ENCODE assay signal across 8 cellular contexts in genomic region chr1:54488065-54488750, GRCh38. TPM values are rescaled to one million over a fixed set of nuclear protein-coding genes. Genes with fewer than 3 reads are reported as not detected.
DNase-seq lines count a peak whose midpoint lies in the region; ATAC-seq and TF ChIP-seq lines count a peak whose summit lies in the region.

No MANE protein-coding gene starts in this region.

- TF ChIP-seq CTCF in GM13976 (IDR thresholded peaks at IDR 0.05; ENCODE audit: borderline replicate concordance, control extremely low read depth, extremely low read depth, insufficient read depth, missing control alignments) (no peak), liver (IDR thresholded peaks at IDR 0.05; ENCODE audit: low read depth, low read length, missing input control) (no peak)

- H3K36me3 Mint-ChIP-seq in dendritic cell treated with granulocyte-macrophage colony-stimulating factor and Interleukin-4, amounts not matched to agents 40 ng/mL and 50 ng/mL, for 4 days (ENCODE audit: low read depth) = no peaks in the 10 kb centered on the region

- H3K27ac Mint-ChIP-seq in dendritic cell treated with granulocyte-macrophage colony-stimulating factor and Interleukin-4, amounts not matched to agents 40 ng/mL and 50 ng/mL, for 4 days = peak overlapping the region; percentile 90

- H3K27ac ChIP-seq in liver (ENCODE audit: low read depth in 1 of 2, low read length in 2 of 2) = peak overlapping the region; percentile 88 to 97

- no peaks in the 10 kb centered on the region for H3K27me3 ChIP-seq in liver (ENCODE audit: control insufficient read depth in 4 of 4, insufficient read depth in 4 of 4, low read length in 3 of 4)

- peak; percentile 51 for ATAC-seq in HG03342 (IDR thresholded peaks at IDR 0.05; ENCODE audit: unreplicated experiment)
- no peak for ATAC-seq in HG03108 (IDR thresholded peaks at IDR 0.05; ENCODE audit: unreplicated experiment)

- under 1% methylated on average over 62 of the region's 62 CpGs for WGBS in liver

- peak overlapping the region in 1 of 2 donors; percentile 84 for H3K9ac ChIP-seq in liver (ENCODE audit: low read depth in 1 of 2, low read length in 2 of 2)

- peaks cover 58% of the 10 kb centered on the region for H3K4me1 Mint-ChIP-seq in dendritic cell treated with granulocyte-macrophage colony-stimulating factor and Interleukin-4, amounts not matched to agents 40 ng/mL and 50 ng/mL, for 4 days (ENCODE audit: low read depth)

- H3K4me3 ChIP-seq in liver (ENCODE audit: low read depth in 1 of 3, low read length in 3 of 3) = peak overlapping the region; percentile 20 to 80 (median 70)

- in situ Hi-C loops in GM13976 (cut with MboI; ENCODE audit: low sequenced_read_pairs, unreplicated experiment) = loop anchor here (25.0 kb wide), 1 partner anchor 376 kb away; no protein-coding TSS in a partner anchor

- H3K36me3 ChIP-seq in liver (ENCODE audit: control insufficient read depth in 4 of 4, insufficient read depth in 3 of 4, low read depth in 1 of 4, low read length in 3 of 4) = no peaks in the 10 kb centered on the region

- H3K4me1 ChIP-seq in liver (ENCODE audit: control insufficient read depth in 4 of 4, insufficient read depth in 4 of 4, low read length in 3 of 4) = peaks cover 12 to 57% (median 47%) of the 10 kb centered on the region in 4 donors

- TF ChIP-seq RAD21 in liver (IDR thresholded peaks at IDR 0.05) = peak; percentile 7 to 69

- no peaks in the 10 kb centered on the region for H3K9me3 ChIP-seq in liver (ENCODE audit: control insufficient read depth in 4 of 4, low read length in 3 of 4)

- H3K9me3 Mint-ChIP-seq in dendritic cell treated with granulocyte-macrophage colony-stimulating factor and Interleukin-4, amounts not matched to agents 40 ng/mL and 50 ng/mL, for 4 days = no peaks in the 10 kb centered on the region

- intact Hi-C loops in dendritic cell treated with granulocyte-macrophage colony-stimulating factor and Interleukin-4, amounts not matched to agents 40 ng/mL and 50 ng/mL, for 4 days (cut with micrococcal nuclease) = loop anchor here (1.0 to 10.0 kb wide), 4 partner anchors 81 to 417 kb away; no protein-coding TSS in a partner anchor

- DNase-seq in GM13976 (ENCODE audit: low spot score) (peak; percentile 90), NCI-H510A treated with DMSO at 0.1 percent for 48 hours (lab: John Stamatoyannopoulos, UW) (peak; percentile 87)
- peak; percentile 70 for DNase-seq in activated CD4-positive, alpha-beta T cell treated with anti-CD3 and anti-CD28 coated beads, Interleukin-2, amount 50 U/mL, for 1 hour
- DNase-seq in stimulated activated CD4-positive, alpha-beta T cell treated with anti-CD3 and anti-CD28 coated beads, Interleukin-2, amount 100 ng/mL, for 4 hours (ENCODE audit: low read depth) = peak; percentile 62

- H3K27me3 Mint-ChIP-seq in dendritic cell treated with granulocyte-macrophage colony-stimulating factor and Interleukin-4, amounts not matched to agents 40 ng/mL and 50 ng/mL, for 4 days = peaks cover 29% of the 10 kb centered on the region

- H3K4me3 Mint-ChIP-seq in dendritic cell treated with granulocyte-macrophage colony-stimulating factor and Interleukin-4, amounts not matched to agents 40 ng/mL and 50 ng/mL, for 4 days = peak overlapping the region; percentile 81

TF ChIP-seq in liver, 16 proteins besides CTCF, POLR2A, EP300 and RAD21:
- TF ChIP-seq, protein P1, sequence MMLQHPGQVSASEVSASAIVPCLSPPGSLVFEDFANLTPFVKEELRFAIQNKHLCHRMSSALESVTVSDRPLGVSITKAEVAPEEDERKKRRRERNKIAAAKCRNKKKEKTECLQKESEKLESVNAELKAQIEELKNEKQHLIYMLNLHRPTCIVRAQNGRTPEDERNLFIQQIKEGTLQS (IDR thresholded peaks at IDR 0.05) = no peak
- TF ChIP-seq SP1 (IDR thresholded peaks at IDR 0.05) (peak; percentile 39), GABPA (IDR thresholded peaks at IDR 0.05 in 1 of 2, conservative IDR thresholded peaks at IDR 0.05 in 1 of 2) (peak in 1 of 2 donors; percentile 52), HNF4A (conservative IDR thresholded peaks at IDR 0.05) (peak in 1 of 2 donors; percentile 2)

RNA-seq across cellular contexts. Expression of gene ACOT11, which starts 59.8 kb away (rescaled TPM):
- total RNA-seq in liver = 1 to 10 TPM in 1 of 2 donors, under 1 TPM in 1; 0.84 to 1.1 TPM
- polyA plus RNA-seq in liver = under 1 TPM; 0.13 to 0.17 TPM
